ENCODE assay signal across 31 cellular contexts in the genomic region with DNA sequence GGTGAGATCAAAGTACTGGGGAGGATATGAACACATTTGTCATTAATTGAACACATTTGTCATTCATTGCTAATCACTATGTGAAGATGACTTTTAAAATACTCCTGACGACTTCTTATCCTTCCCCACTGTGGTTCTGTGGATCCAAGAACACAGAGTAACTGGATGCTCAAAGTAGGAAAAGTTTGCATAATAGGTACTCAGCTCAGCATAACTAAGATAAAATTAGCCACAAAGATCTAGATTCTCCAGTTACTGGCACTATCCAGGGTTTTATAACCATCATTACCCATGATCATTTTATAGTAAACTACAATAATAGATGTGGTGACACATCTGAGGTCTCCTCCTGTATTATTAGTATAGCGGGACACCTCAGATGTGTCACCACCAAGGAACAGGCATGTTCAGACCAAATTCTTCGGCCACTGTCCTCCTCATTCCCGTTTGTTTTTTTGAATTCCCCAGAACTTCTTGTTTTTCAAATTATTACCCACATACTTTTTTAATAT.
"Had no signal": no experiment of that assay in that cellular context is flagged by ENCODE, and none has a peak within 500 bp of the region (broad histone marks: within the 10 kb centered on the region; RNA-seq: fewer than 3 reads in every experiment).

No MANE protein-coding gene starts in this region.

- H3K27me3 ChIP-seq: neutrophil, pancreas, right lobe of liver, sigmoid colon, spleen, thyroid gland, tibial nerve, upper lobe of left lung, vagina had no signal

- ATAC-seq: naive thymus-derived CD8-positive, alpha-beta T cell; natural killer cell treated with Interleukin-12 subunit alpha and Interleukin-12 subunit beta and Interleukin-15 and Interleukin-18, amount 100 ng/mL, for 72 hours; pancreas; right cardiac atrium; right lobe of liver; stimulated activated memory B cell treated with anti-CD40 and anti-IgM and Interleukin-4, amounts not matched to agents 10 μg/mL and 1 μg/mL and 100 μg/mL, for 72 hours; stimulated activated naive CD8-positive, alpha-beta T cell treated with anti-CD3 and anti-CD28 coated beads, Interleukin-15, amount 100 ng/mL, for 72 hours; stimulated activated naive CD8-positive, alpha-beta T cell treated with anti-CD3 and anti-CD28 coated beads, Interleukin-15, Interleukin-2, amounts not matched to agents 100 U/mL and 50 U/mL, for 24 hours had no signal

- H3K36me3 ChIP-seq: neutrophil, pancreas, prostate gland, right lobe of liver, sigmoid colon, spleen, thoracic aorta, thyroid gland, tibial nerve, upper lobe of left lung, vagina had no signal

- FAIRE-seq: pancreas, urothelium cell line had no signal

- DNase-seq: naive thymus-derived CD8-positive, alpha-beta T cell; nephron progenitor cell; nucleus accumbens; pancreas; right cardiac atrium; right lobe of liver; sigmoid colon; spleen; stimulated activated CD4-positive, alpha-beta T cell treated with anti-CD3 and anti-CD28 coated beads, Interleukin-12 subunit alpha, Interleukin-12 subunit beta, amount 100 ng/mL, for 4 hours; stimulated activated CD4-positive, alpha-beta T cell treated with anti-CD3 and anti-CD28 coated beads, Interleukin-1b, Interleukin-23, amount 100 ng/mL, for 48 hours; stimulated activated CD4-positive, alpha-beta T cell treated with anti-CD3 and anti-CD28 coated beads, Interleukin-4, amount 100 ng/mL, for 1 hour; stimulated activated CD4-positive, alpha-beta T cell treated with anti-CD3 and anti-CD28 coated beads, Interleukin-4, amount 100 ng/mL, for 4 hours; stimulated activated CD8-positive, alpha-beta memory T cell treated with anti-CD3 and anti-CD28 coated beads, Interleukin-4, amount 100 ng/mL, for 48 hours; stimulated activated naive CD4-positive, alpha-beta T cell; stimulated activated naive CD8-positive, alpha-beta T cell treated with anti-CD3 and anti-CD28 coated beads, Interleukin-15, amount 100 ng/mL, for 72 hours; stimulated activated naive CD8-positive, alpha-beta T cell treated with anti-CD3 and anti-CD28 coated beads, Interleukin-15, Interleukin-2, amounts not matched to agents 100 U/mL and 50 U/mL, for 24 hours; substantia nigra; thyroid gland; trophoblast cell; upper lobe of left lung had no signal

- H3K27me3 Mint-ChIP-seq: naive thymus-derived CD8-positive, alpha-beta T cell; natural killer cell treated with Interleukin-12 subunit alpha and Interleukin-12 subunit beta and Interleukin-15 and Interleukin-18, amount 100 ng/mL, for 72 hours; stimulated activated memory B cell treated with anti-CD40 and anti-IgM and Interleukin-4, amounts not matched to agents 10 μg/mL and 1 μg/mL and 100 μg/mL, for 72 hours; stimulated activated naive CD8-positive, alpha-beta T cell treated with anti-CD3 and anti-CD28 coated beads, Interleukin-15, amount 100 ng/mL, for 72 hours had no signal

- H3K27ac Mint-ChIP-seq: naive thymus-derived CD8-positive, alpha-beta T cell; natural killer cell treated with Interleukin-12 subunit alpha and Interleukin-12 subunit beta and Interleukin-15 and Interleukin-18, amount 100 ng/mL, for 72 hours; nephron progenitor cell; stimulated activated memory B cell treated with anti-CD40 and anti-IgM and Interleukin-4, amounts not matched to agents 10 μg/mL and 1 μg/mL and 100 μg/mL, for 72 hours; stimulated activated naive CD8-positive, alpha-beta T cell treated with anti-CD3 and anti-CD28 coated beads, Interleukin-15, amount 100 ng/mL, for 72 hours had no signal

- H3K4me3 ChIP-seq: pancreas, prostate gland, right lobe of liver, sigmoid colon, skin epidermis, smooth muscle cell, spleen, thoracic aorta, thyroid gland, tibial nerve, upper lobe of left lung, vagina had no signal

- H3K36me3 Mint-ChIP-seq: naive thymus-derived CD8-positive, alpha-beta T cell; natural killer cell treated with Interleukin-12 subunit alpha and Interleukin-12 subunit beta and Interleukin-15 and Interleukin-18, amount 100 ng/mL, for 72 hours; stimulated activated memory B cell treated with anti-CD40 and anti-IgM and Interleukin-4, amounts not matched to agents 10 μg/mL and 1 μg/mL and 100 μg/mL, for 72 hours had no signal

- H3K27ac ChIP-seq: neutrophil, pancreas, prostate gland, right lobe of liver, sigmoid colon, skin epidermis, spleen, thoracic aorta, thyroid gland, tibial nerve, upper lobe of left lung, vagina had no signal

- H3K4me1 ChIP-seq: pancreas, prostate gland, right lobe of liver, sigmoid colon, spleen, thyroid gland, tibial nerve, upper lobe of left lung, vagina had no signal

- H3K4me3 Mint-ChIP-seq: naive thymus-derived CD8-positive, alpha-beta T cell; natural killer cell treated with Interleukin-12 subunit alpha and Interleukin-12 subunit beta and Interleukin-15 and Interleukin-18, amount 100 ng/mL, for 72 hours; nephron progenitor cell; neural crest cell; stimulated activated memory B cell treated with anti-CD40 and anti-IgM and Interleukin-4, amounts not matched to agents 10 μg/mL and 1 μg/mL and 100 μg/mL, for 72 hours; stimulated activated naive CD8-positive, alpha-beta T cell treated with anti-CD3 and anti-CD28 coated beads, Interleukin-15, amount 100 ng/mL, for 72 hours had no signal

- H3K9me3 Mint-ChIP-seq: nephron progenitor cell; stimulated activated memory B cell treated with anti-CD40 and anti-IgM and Interleukin-4, amounts not matched to agents 10 μg/mL and 1 μg/mL and 100 μg/mL, for 72 hours; stimulated activated naive CD8-positive, alpha-beta T cell treated with anti-CD3 and anti-CD28 coated beads, Interleukin-15, amount 100 ng/mL, for 72 hours had no signal

- H3K9me3 ChIP-seq: neutrophil, pancreas, prostate gland, right lobe of liver, sigmoid colon, spleen, thoracic aorta, thyroid gland, tibial nerve, upper lobe of left lung, vagina had no signal

- H3K4me1 Mint-ChIP-seq: naive thymus-derived CD8-positive, alpha-beta T cell; nephron progenitor cell; neural crest cell; stimulated activated memory B cell treated with anti-CD40 and anti-IgM and Interleukin-4, amounts not matched to agents 10 μg/mL and 1 μg/mL and 100 μg/mL, for 72 hours; stimulated activated naive CD8-positive, alpha-beta T cell treated with anti-CD3 and anti-CD28 coated beads, Interleukin-15, amount 100 ng/mL, for 72 hours had no signal
